9 cellular contexts compared by ENCODE assay signal in genomic region chr17:48577330-48577945, GRCh38. TPM values are rescaled to one million over a fixed set of nuclear protein-coding genes. Genes with fewer than 3 reads are reported as not detected.
DNase-seq lines count a peak whose midpoint lies in the region; ATAC-seq and TF ChIP-seq lines count a peak whose summit lies in the region.
"Had no signal": no experiment of that assay in that cellular context is flagged by ENCODE, and none has a peak within 500 bp of the region (broad histone marks: within the 10 kb centered on the region; RNA-seq: fewer than 3 reads in every experiment).

No MANE protein-coding gene starts in this region.

- peaks cover 36% of the 10 kb centered on the region for H3K27me3 Mint-ChIP-seq in activated T-helper 2 cell treated with anti-CD3 and anti-CD28 coated beads, Interferon-gamma antibody, Interleukin-2, Interleukin-4, amounts not matched to agents 10 μg/mL and 5 μg/mL and 100 μg/mL, durations not matched to agents 14 hours and 24 hours and 36 hours (ENCODE audit: low read depth)

- H3K9me3 Mint-ChIP-seq in activated T-helper 2 cell treated with anti-CD3 and anti-CD28 coated beads, Interferon-gamma antibody, Interleukin-2, Interleukin-4, amounts not matched to agents 10 μg/mL and 5 μg/mL and 100 μg/mL, durations not matched to agents 14 hours and 24 hours and 36 hours, result no peaks in the 10 kb centered on the region

- H3K4me1 Mint-ChIP-seq in activated T-helper 2 cell treated with anti-CD3 and anti-CD28 coated beads, Interferon-gamma antibody, Interleukin-2, Interleukin-4, amounts not matched to agents 10 μg/mL and 5 μg/mL and 100 μg/mL, durations not matched to agents 14 hours and 24 hours and 36 hours (ENCODE audit: low read depth), result peaks cover 43% of the 10 kb centered on the region

- H3K9me2 ChIP-seq in PC-9 (ENCODE audit: insufficient read depth), result no peaks in the 10 kb centered on the region

- H3K9me3 ChIP-seq in liver (ENCODE audit: control insufficient read depth in 4 of 4, low read length in 3 of 4) (no peaks in the 10 kb centered on the region), vagina (no peaks in the 10 kb centered on the region), PC-9 (ENCODE audit: insufficient read depth, low read depth) (no peaks in the 10 kb centered on the region)

- TF ChIP-seq POLR2A in vagina (IDR thresholded peaks at IDR 0.05), result no peak

- no peak for TF ChIP-seq CTCF in liver (IDR thresholded peaks at IDR 0.05; ENCODE audit: low read depth, low read length, missing input control)
- no peak for TF ChIP-seq CTCF in vagina (IDR thresholded peaks at IDR 0.05)
- no peak for TF ChIP-seq CTCF in PC-9 (conservative IDR thresholded peaks at IDR 0.05)

- H3K4me2 ChIP-seq in PC-9, result no peak overlapping the region

- no peak overlapping the region for H3K9ac ChIP-seq in liver (ENCODE audit: low read depth in 1 of 2, low read length in 2 of 2)

- CTCF ChIA-PET in PC-9 (lab: Charles Lee), result no interaction called here

- peaks cover 0 to 24% (median 5%) of the 10 kb centered on the region in 4 donors for H3K27me3 ChIP-seq in liver (ENCODE audit: control insufficient read depth in 4 of 4, insufficient read depth in 4 of 4, low read length in 3 of 4)
- H3K27me3 ChIP-seq in vagina, result no peaks in the 10 kb centered on the region
- no peaks in the 10 kb centered on the region for H3K27me3 ChIP-seq in PC-9 (ENCODE audit: insufficient read depth, low read depth)

- ATAC-seq in HG02938 (IDR thresholded peaks at IDR 0.05; ENCODE audit: unreplicated experiment), result no peak

- intact Hi-C loops in activated T-helper 2 cell treated with anti-CD3 and anti-CD28 coated beads, Interferon-gamma antibody, Interleukin-2, Interleukin-4, amounts not matched to agents 10 μg/mL and 5 μg/mL and 100 μg/mL, durations not matched to agents 14 hours and 24 hours and 36 hours (cut with micrococcal nuclease), result no loop called here
- intact Hi-C loops in vagina (cut with DNase I), result loop anchor here (2.0 kb wide), 1 partner anchor 35 kb away; no protein-coding TSS in a partner anchor
- intact Hi-C loops in PC-9 (cut with micrococcal nuclease; ENCODE audit: unreplicated experiment), result no loop called here

- H3K4me1 ChIP-seq in liver (ENCODE audit: control insufficient read depth in 4 of 4, insufficient read depth in 4 of 4, low read length in 3 of 4) (peaks cover 0 to 6% (median 3%) of the 10 kb centered on the region in 4 donors), vagina (peaks cover 44% of the 10 kb centered on the region), PC-9 (replicated peaks; ENCODE audit: insufficient read depth) (no peaks in the 10 kb centered on the region)

- H3K36me3 ChIP-seq in liver (ENCODE audit: control insufficient read depth in 4 of 4, insufficient read depth in 3 of 4, low read depth in 1 of 4, low read length in 3 of 4) (no peaks in the 10 kb centered on the region), vagina (no peaks in the 10 kb centered on the region), PC-9 (ENCODE audit: low read depth) (no peaks in the 10 kb centered on the region)

- DNase-seq in stimulated activated naive CD4-positive, alpha-beta T cell treated with Interleukin-2 at 50 U/mL for 16 hours (lab: John Stamatoyannopoulos, UW), result peak; percentile 35
- DNase-seq in stimulated activated naive CD4-positive, alpha-beta T cell (lab: John Stamatoyannopoulos, UW), result no peak
- no peak for DNase-seq in activated T-helper 2 cell treated with anti-CD3 and anti-CD28 coated beads, Interferon-gamma antibody, Interleukin-2, Interleukin-4, amounts not matched to agents 10 μg/mL and 5 μg/mL and 100 μg/mL, durations not matched to agents 14 hours and 24 hours and 36 hours (ENCODE audit: low spot score)
- DNase-seq in vagina (ENCODE audit: extremely low spot score in 2 of 2), result no peak
- DNase-seq in PC-9, result no peak
- no peak for DNase-seq in anterior cingulate cortex (lab: John Stamatoyannopoulos, UW)

- H3K27ac ChIP-seq in liver (ENCODE audit: low read depth in 1 of 2, low read length in 2 of 2) (peak overlapping the region; percentile 55 to 72), vagina (peak overlapping the region; percentile 75), PC-9 (no peak overlapping the region)

- POLR2A ChIA-PET in PC-9 (lab: Charles Lee; ENCODE audit: unreplicated experiment), result no interaction called here

- H3K79me2 ChIP-seq in PC-9 (ENCODE audit: low read depth), result no peaks in the 10 kb centered on the region

- no peaks in the 10 kb centered on the region for H3F3A ChIP-seq in PC-9 (ENCODE audit: insufficient read depth, low read depth)

- WGBS in liver, result 3% methylated on average over 19 of the region's 19 CpGs

- H3K4me3 ChIP-seq in liver (ENCODE audit: low read depth in 1 of 3, low read length in 3 of 3) (peak overlapping the region in 2 of 3 donors; percentile 14 to 46), vagina (peak overlapping the region; percentile 50 to 52), PC-9 (no peak overlapping the region)

- H3K27ac Mint-ChIP-seq in activated T-helper 2 cell treated with anti-CD3 and anti-CD28 coated beads, Interferon-gamma antibody, Interleukin-2, Interleukin-4, amounts not matched to agents 10 μg/mL and 5 μg/mL and 100 μg/mL, durations not matched to agents 14 hours and 24 hours and 36 hours, result peak overlapping the region; percentile 54

- no TSS peak for BruUV-seq in PC-9 (replicated peaks; lab: Mats Ljungman, UMichigan)

- no peaks in the 10 kb centered on the region for H4K20me1 ChIP-seq in PC-9 (ENCODE audit: insufficient read depth)

- H3K4me3 Mint-ChIP-seq in activated T-helper 2 cell treated with anti-CD3 and anti-CD28 coated beads, Interferon-gamma antibody, Interleukin-2, Interleukin-4, amounts not matched to agents 10 μg/mL and 5 μg/mL and 100 μg/mL, durations not matched to agents 14 hours and 24 hours and 36 hours (ENCODE audit: low read depth), result peak overlapping the region; percentile 83

- H3K36me3 Mint-ChIP-seq in activated T-helper 2 cell treated with anti-CD3 and anti-CD28 coated beads, Interferon-gamma antibody, Interleukin-2, Interleukin-4, amounts not matched to agents 10 μg/mL and 5 μg/mL and 100 μg/mL, durations not matched to agents 14 hours and 24 hours and 36 hours (ENCODE audit: low read depth), result peaks cover 2% of the 10 kb centered on the region

- no peak overlapping the region for H2AFZ ChIP-seq in PC-9

- no peak for TF ChIP-seq RAD21 in liver (IDR thresholded peaks at IDR 0.05)

TF ChIP-seq in liver, 16 proteins besides CTCF, POLR2A, EP300 and RAD21:
- TF ChIP-seq EGR1 (IDR thresholded peaks at IDR 0.05; ENCODE audit: low read depth in 2 of 2), result no peak
- no peak for TF ChIP-seq HNF4A (conservative IDR thresholded peaks at IDR 0.05)
- TF ChIP-seq TAF1 (conservative IDR thresholded peaks at IDR 0.05), result no peak
- no peak for TF ChIP-seq YY1 (IDR thresholded peaks at IDR 0.05)
- no peak for TF ChIP-seq JUND (IDR thresholded peaks at IDR 0.05)

RNA-seq across cellular contexts. Expression of gene HOXB4, which starts 0.7 kb away (rescaled TPM):
- total RNA-seq in activated T-helper 2 cell treated with anti-CD3 and anti-CD28 coated beads, Interferon-gamma antibody, Interleukin-2, Interleukin-4, amounts not matched to agents 10 μg/mL and 5 μg/mL and 100 μg/mL, durations not matched to agents 14 hours and 24 hours and 36 hours, result 3.0 and 3.3 TPM in 2 replicates
- total RNA-seq in liver, result under 1 TPM; 0.65 to 0.75 TPM
- polyA plus RNA-seq in liver, result under 1 TPM; 0.19 to 0.35 TPM
- 1.5 TPM for total RNA-seq in vagina
- 2.0 and 2.1 TPM in 2 replicates for total RNA-seq in PC-9 (2021)

RNA-seq across cellular contexts. Expression of gene HOXB3, which starts 12.6 kb away (rescaled TPM):
- total RNA-seq in activated T-helper 2 cell treated with anti-CD3 and anti-CD28 coated beads, Interferon-gamma antibody, Interleukin-2, Interleukin-4, amounts not matched to agents 10 μg/mL and 5 μg/mL and 100 μg/mL, durations not matched to agents 14 hours and 24 hours and 36 hours, result 3.8 and 4.6 TPM in 2 replicates
- 1 to 10 TPM in 1 of 2 donors, under 1 TPM in 1; 0.75 to 2.2 TPM for total RNA-seq in liver
- polyA plus RNA-seq in liver, result 1 to 10 TPM; 1.0 to 1.3 TPM
- 17.7 TPM for total RNA-seq in vagina
- total RNA-seq in PC-9 (2021), result 17.2 and 19.1 TPM in 2 replicates

RNA-seq across cellular contexts. Expression of gene HOXB5, which starts 16.1 kb away (rescaled TPM):
- total RNA-seq in activated T-helper 2 cell treated with anti-CD3 and anti-CD28 coated beads, Interferon-gamma antibody, Interleukin-2, Interleukin-4, amounts not matched to agents 10 μg/mL and 5 μg/mL and 100 μg/mL, durations not matched to agents 14 hours and 24 hours and 36 hours, result not detected in 2 replicates
- total RNA-seq in liver, result under 1 TPM in 1 of 2 donors, not detected in 1; 0.08 TPM
- polyA plus RNA-seq in liver, result under 1 TPM; 0.36 to 0.38 TPM
- 0.74 TPM for total RNA-seq in vagina
- total RNA-seq in PC-9 (2021), result 8.3 and 12.9 TPM in 2 replicates
- total RNA-seq: activated CD8-positive, alpha-beta memory T cell treated with anti-CD3 and anti-CD28 coated beads for 36 hours had no signal

RNA-seq across cellular contexts. Expression of gene HOXB6, which starts 27.3 kb away (rescaled TPM):
- 0.52 and 0.62 TPM in 2 replicates for total RNA-seq in activated T-helper 2 cell treated with anti-CD3 and anti-CD28 coated beads, Interferon-gamma antibody, Interleukin-2, Interleukin-4, amounts not matched to agents 10 μg/mL and 5 μg/mL and 100 μg/mL, durations not matched to agents 14 hours and 24 hours and 36 hours
- total RNA-seq in liver (under 1 TPM; 0.17 to 0.33 TPM), vagina (1.2 TPM), PC-9 (2021) (27.9 and 30.7 TPM in 2 replicates)
- 1 to 10 TPM in 1 of 2 donors, under 1 TPM in 1; 0.58 to 1.1 TPM for polyA plus RNA-seq in liver

RNA-seq across cellular contexts. Expression of gene HOXB2, which starts 32.5 kb away (rescaled TPM):
- 22.2 and 23.9 TPM in 2 replicates for total RNA-seq in activated T-helper 2 cell treated with anti-CD3 and anti-CD28 coated beads, Interferon-gamma antibody, Interleukin-2, Interleukin-4, amounts not matched to agents 10 μg/mL and 5 μg/mL and 100 μg/mL, durations not matched to agents 14 hours and 24 hours and 36 hours
- total RNA-seq in liver (1 to 10 TPM in 1 of 2 donors, under 1 TPM in 1; 0.67 to 2.3 TPM), vagina (14.2 TPM), PC-9 (2021) (0.31 and 0.90 TPM in 2 replicates)
- polyA plus RNA-seq in liver, result 1 to 10 TPM; 1.3 to 2.5 TPM
